ENCODE assay signal across 27 cellular contexts in genomic region chr9:76200315-76200714, GRCh38.
A peak's percentile ranks its signal among the peaks of the same experiment; 100 is the strongest.
DNase-seq lines count a peak whose midpoint lies in the region; ATAC-seq and TF ChIP-seq lines count a peak whose summit lies in the region.
"Had no signal": no experiment of that assay in that cellular context is flagged by ENCODE, and none has a peak within 500 bp of the region (broad histone marks: within the 10 kb centered on the region; RNA-seq: fewer than 3 reads in every experiment).

No MANE protein-coding gene starts in this region.

- peak; percentile 23 for DNase-seq in AG08396 (ENCODE audit: low spot score)
- DNase-seq in IMR-90: peak; percentile 45
- peak; percentile 70 for DNase-seq in esophagus muscularis mucosa (ENCODE audit: extremely low spot score)
- peak; percentile 38 for DNase-seq in myocyte (ENCODE audit: low read depth)
- no peak for DNase-seq in D341Med (ENCODE audit: low spot score)
- no peak for DNase-seq in posterior cingulate gyrus
- no peak for DNase-seq in HPDE6-E6E7 (ENCODE audit: extremely low spot score)
- DNase-seq: CD4-positive, alpha-beta T cell; GF-D8; Kasumi-1; MV-4-11; NCI-H1436 treated with DMSO at 0.1 percent for 48 hours; NCI-H187 treated with DMSO at 0.1 percent for 48 hours; NCI-H2107; NCI-H526; NK-92 treated with Interleukin-12 subunit alpha and Interleukin-12 subunit beta, amount 100 ng/mL, for 24 hours; PC-9; SJCRH30 had no signal

- H3K36me3 ChIP-seq in IMR-90 (ENCODE audit: control insufficient read depth, insufficient read depth, low read length): no peaks in the 10 kb centered on the region; the same call in 1 of the 2 replicates
- H3K36me3 ChIP-seq in esophagus muscularis mucosa: no peaks in the 10 kb centered on the region
- H3K36me3 ChIP-seq: BLaER1, SJCRH30 had no signal

- H3K27ac ChIP-seq in IMR-90 (ENCODE audit: insufficient read depth, low read length) (peak overlapping the region; percentile 47; the same call in 1 of the 2 replicates), esophagus muscularis mucosa (replicated peaks in 1 of 4) (no peak overlapping the region)
- H3K27ac ChIP-seq: 22Rv1, BLaER1, HL-60, PC-9, SJCRH30 had no signal

- H3K4me1 ChIP-seq in IMR-90 (ENCODE audit: control insufficient read depth, insufficient read depth, low read length): peaks cover 8% of the 10 kb centered on the region
- no peaks in the 10 kb centered on the region for H3K4me1 ChIP-seq in esophagus muscularis mucosa
- H3K4me1 ChIP-seq: BLaER1 had no signal

- intact Hi-C loops in IMR-90 (cut with micrococcal nuclease): no loop called here
- intact Hi-C loops in esophagus muscularis mucosa (cut with DNase I): no loop called here
- intact Hi-C loops in posterior cingulate gyrus (cut with DNase I): no loop called here

- H2BK20ac ChIP-seq in IMR-90 (ENCODE audit: low read depth, low read length): peak overlapping the region; percentile 94

- no peak for TF ChIP-seq POLR2A in IMR-90 (IDR thresholded peaks at IDR 0.05; ENCODE audit: low read depth, low read length)
- TF ChIP-seq POLR2A in esophagus muscularis mucosa (IDR thresholded peaks at IDR 0.05; ENCODE audit: low read depth): no peak

- H3K4me3 ChIP-seq in IMR-90 (ENCODE audit: insufficient read depth, low read depth, low read length): no peak overlapping the region
- H3K4me3 ChIP-seq in esophagus muscularis mucosa: no peak overlapping the region
- H3K4me3 ChIP-seq: BLaER1, K562, PC-9, SJCRH30 had no signal

- peak overlapping the region; percentile 75 for H2BK120ac ChIP-seq in IMR-90 (ENCODE audit: low read depth, low read length)

- H3K27me3 ChIP-seq in IMR-90 (ENCODE audit: control insufficient read depth, insufficient read depth, low read length) (no peaks in the 10 kb centered on the region), esophagus muscularis mucosa (no peaks in the 10 kb centered on the region)
- H3K27me3 ChIP-seq: BLaER1, SJCRH30 had no signal

- no peak overlapping the region for H3K9ac ChIP-seq in IMR-90 (ENCODE audit: low read depth, low read length)
- H3K9ac ChIP-seq: BLaER1 had no signal

- peak overlapping the region; percentile 14 for H2BK5ac ChIP-seq in IMR-90 (ENCODE audit: low read depth, low read length, poor library complexity, severe bottlenecking)

- H3K4me2 ChIP-seq in IMR-90 (ENCODE audit: low read depth, low read length): no peak overlapping the region
- H3K4me2 ChIP-seq: BLaER1, PC-9 had no signal

- peak overlapping the region; percentile 87 for H2AK5ac ChIP-seq in IMR-90 (ENCODE audit: low read depth, low read length)

- H2AK9ac ChIP-seq in IMR-90 (replicated peaks; ENCODE audit: low read depth, low read length, poor library complexity): no peak overlapping the region

- POLR2A ChIA-PET in IMR-90 (lab: Charles Lee; ENCODE audit: unreplicated experiment): interaction anchor here (0.8 kb wide), 1 partner anchor 57 kb away, joined by 4 read pairs; no protein-coding TSS in a partner anchor

- H3K9me1 ChIP-seq in IMR-90 (ENCODE audit: insufficient read depth, low read length): 0 out of 2 replicates have a peak, but pooled peaks cover 3% of the 10 kb centered on the region

- peak overlapping the region; percentile 59; the same call in 1 of the 2 replicates for H3K23ac ChIP-seq in IMR-90 (ENCODE audit: low read depth, low read length)

- H3K14ac ChIP-seq in IMR-90 (replicated peaks; ENCODE audit: low read depth, low read length): peak overlapping the region; percentile 69

- CTCF ChIA-PET in IMR-90 (lab: Yijun Ruan, JAX): interaction anchor here (0.5 to 1.5 kb wide), 2 partner anchors 11 to 458 kb away, joined by 3 to 4 read pairs; no protein-coding TSS in a partner anchor

- peak overlapping the region; percentile 76 for H3K18ac ChIP-seq in IMR-90 (ENCODE audit: low read depth, low read length)

- no peaks in the 10 kb centered on the region for H3K79me1 ChIP-seq in IMR-90 (ENCODE audit: low read depth in 1 of 2, low read length in 2 of 2)

- peak; percentile 73 for ATAC-seq in IMR-90 (ENCODE audit: low read depth)
- ATAC-seq in HG02759 (IDR thresholded peaks at IDR 0.05; ENCODE audit: unreplicated experiment): no peak
- ATAC-seq: HCT116, HepG2, K562, Right ventricle myocardium inferior, SK-N-SH treated with all-trans-retinoic acid at 6 μM for 48 hours had no signal

- H4K5ac ChIP-seq in IMR-90 (ENCODE audit: low read depth, low read length): peak overlapping the region; percentile 62

- peak overlapping the region; percentile 66; the same call in 2 of the 3 replicates for H2BK15ac ChIP-seq in IMR-90 (ENCODE audit: low read depth, low read length)

- 20% methylated on average over 1 of the region's 5 CpGs; no CpG with 5 or more reads in 1 of the 2 experiments for WGBS in IMR-90 (ENCODE audit: extremely low coverage in 2 of 2, insufficient read length in 1 of 2), 2 experiments
- 61% methylated on average over 5 of the region's 5 CpGs for WGBS in esophagus muscularis mucosa

- no peaks in the 10 kb centered on the region for H4K20me1 ChIP-seq in IMR-90 (ENCODE audit: insufficient read depth, low read length)
- H4K20me1 ChIP-seq: BLaER1 had no signal

- peak overlapping the region; percentile 45 to 80; a peak in 2 of 4 replicates for H4K8ac ChIP-seq in IMR-90 (ENCODE audit: low read depth in 2 of 2, low read length in 2 of 2)

- TF ChIP-seq CTCF in IMR-90 (conservative IDR thresholded peaks at IDR 0.05; ENCODE audit: low read depth, low read length): no peak
- TF ChIP-seq CTCF in esophagus muscularis mucosa (IDR thresholded peaks at IDR 0.05): no peak

- H2AFZ ChIP-seq in IMR-90 (replicated peaks; ENCODE audit: low read length, poor library complexity): peak overlapping the region; percentile 55
- H2AFZ ChIP-seq: PC-9 had no signal

- no TSS peak for BruUV-seq in IMR-90 (replicated peaks; lab: Mats Ljungman, UMichigan)

- dilution Hi-C loops in IMR-90 (cut with HindIII; ENCODE audit: low sequenced_read_pairs, unreplicated experiment): no loop called here

- no peak for TF ChIP-seq RAD21 in IMR-90 (IDR thresholded peaks at IDR 0.05; ENCODE audit: low read length)

- in situ Hi-C loops in IMR-90 (cut with MboI; ENCODE audit: low sequenced_read_pairs): no loop called here

- H3K4ac ChIP-seq in IMR-90 (ENCODE audit: low read depth, low read length): peak overlapping the region; percentile 77

- H3K56ac ChIP-seq in IMR-90 (ENCODE audit: extremely low read depth, insufficient read depth, low read length): no peak overlapping the region

- no peaks in the 10 kb centered on the region for H3K9me3 ChIP-seq in IMR-90 (ENCODE audit: control insufficient read depth, insufficient read depth, low read length)
- no peaks in the 10 kb centered on the region for H3K9me3 ChIP-seq in esophagus muscularis mucosa
- H3K9me3 ChIP-seq: BLaER1, SJCRH30 had no signal

- TF ChIP-seq EP300 in esophagus muscularis mucosa (IDR thresholded peaks at IDR 0.05): no peak

- H4K91ac ChIP-seq in IMR-90 (ENCODE audit: insufficient read depth, low read depth, low read length): peak overlapping the region; percentile 71

TF ChIP-seq in IMR-90, 13 proteins besides CTCF, POLR2A, EP300 and RAD21:
- no peak for TF ChIP-seq ELK1 (IDR thresholded peaks at IDR 0.05; ENCODE audit: borderline replicate concordance, low read depth, low read length)
- TF ChIP-seq MAZ (IDR thresholded peaks at IDR 0.05; ENCODE audit: borderline replicate concordance, low read depth, low read length): no peak
- no peak for TF ChIP-seq CHD1 (IDR thresholded peaks at IDR 0.05; ENCODE audit: low read depth, low read length)
- peak; percentile 55; the same call in 1 of the 2 replicates for TF ChIP-seq BHLHE40 (IDR thresholded peaks at IDR 0.05; ENCODE audit: low read depth, low read length)
- no peak for TF ChIP-seq MXI1 (IDR thresholded peaks at IDR 0.05; ENCODE audit: borderline replicate concordance, low read depth, low read length)

Comparison
In these comparisons a context has a peak if more than half of its experiments do, and no peak if none do; other contexts are left out.
1. DNase-seq: peak in AG08396 (single experiment), IMR-90 (single experiment), esophagus muscularis mucosa (single experiment) and myocyte (single experiment); none in D341Med (single experiment), posterior cingulate gyrus (0 of 10) and HPDE6-E6E7 (single experiment).